Comparison of ENCODE assay signal across 1 cellular context in the genomic region with DNA sequence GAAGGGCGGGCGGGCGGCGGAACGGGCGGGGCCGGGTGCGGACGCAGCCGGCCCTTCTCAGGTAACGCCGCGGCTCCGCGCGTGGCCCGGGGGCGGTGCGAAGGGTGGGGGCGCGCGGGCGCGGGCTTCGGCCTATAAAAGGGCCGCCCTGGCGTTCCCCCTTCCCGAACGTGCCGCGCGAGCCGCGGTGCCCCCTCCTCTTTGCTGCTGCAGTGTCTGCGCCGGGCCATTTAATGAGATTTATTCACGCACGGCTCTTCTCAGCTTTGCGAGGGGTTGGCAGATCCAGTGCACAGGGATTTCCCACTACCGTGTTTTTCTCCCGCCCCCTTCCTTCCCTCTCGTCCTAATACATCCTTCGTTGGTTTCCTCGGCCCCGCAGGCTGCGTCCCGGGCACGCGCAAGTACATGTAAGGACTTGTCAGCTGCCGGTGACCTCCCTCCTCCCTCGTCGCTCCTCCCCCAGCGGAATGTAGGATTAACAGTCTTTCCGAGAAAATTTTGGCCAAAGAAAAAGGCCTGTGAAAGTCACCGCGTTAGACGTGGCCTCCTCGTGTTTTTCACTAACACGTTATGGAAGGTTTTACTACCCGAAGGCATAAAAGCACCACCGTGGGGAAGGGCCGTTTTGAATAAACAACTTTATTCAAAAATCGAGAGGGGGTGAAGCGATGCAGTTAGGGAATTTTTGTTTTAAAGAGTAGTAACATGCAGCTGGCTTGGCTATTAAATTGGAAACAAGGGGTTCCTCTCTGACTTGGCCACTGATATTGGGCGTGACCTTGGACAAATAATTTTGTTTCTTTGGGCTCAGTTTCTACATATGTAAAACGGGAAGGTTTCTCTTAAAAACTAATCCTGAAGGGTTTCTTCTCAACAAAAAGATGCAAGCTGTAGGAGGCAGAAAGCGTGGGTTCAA.
TF ChIP-seq lines count a peak whose summit lies in the region.

No MANE protein-coding gene starts in this region.

TF ChIP-seq in GM12878, 131 proteins besides CTCF, POLR2A, EP300 and RAD21 (continued from another document and continues in another):
- TF ChIP-seq, protein P1, sequence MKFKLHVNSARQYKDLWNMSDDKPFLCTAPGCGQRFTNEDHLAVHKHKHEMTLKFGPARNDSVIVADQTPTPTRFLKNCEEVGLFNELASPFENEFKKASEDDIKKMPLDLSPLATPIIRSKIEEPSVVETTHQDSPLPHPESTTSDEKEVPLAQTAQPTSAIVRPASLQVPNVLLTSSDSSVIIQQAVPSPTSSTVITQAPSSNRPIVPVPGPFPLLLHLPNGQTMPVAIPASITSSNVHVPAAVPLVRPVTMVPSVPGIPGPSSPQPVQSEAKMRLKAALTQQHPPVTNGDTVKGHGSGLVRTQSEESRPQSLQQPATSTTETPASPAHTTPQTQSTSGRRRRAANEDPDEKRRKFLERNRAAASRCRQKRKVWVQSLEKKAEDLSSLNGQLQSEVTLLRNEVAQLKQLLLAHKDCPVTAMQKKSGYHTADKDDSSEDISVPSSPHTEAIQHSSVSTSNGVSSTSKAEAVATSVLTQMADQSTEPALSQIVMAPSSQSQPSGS (IDR thresholded peaks at IDR 0.05; ENCODE audit: low read length), result 0 out of 2 replicates have a peak, but pooled peaks have one; percentile 29
- TF ChIP-seq TAF1 (IDR thresholded peaks at IDR 0.05; ENCODE audit: borderline replicate concordance, low read depth, low read length) (no peak; the same call in 1 of the 2 replicates), POLR2AphosphoS2 (IDR thresholded peaks at IDR 0.05; ENCODE audit: low read depth, low read length) (peak; percentile 88; the same call in 1 of the 2 replicates), SMARCA5 (IDR thresholded peaks at IDR 0.05) (0 out of 2 replicates have a peak, but pooled peaks have one; percentile 9), CREM (IDR thresholded peaks at IDR 0.05; ENCODE audit: low read depth) (no peak; the same call in 1 of the 2 replicates), EED (IDR thresholded peaks at IDR 0.05; ENCODE audit: low read depth) (peak; percentile 63; the same call in 1 of the 2 replicates), IRF4 (IDR thresholded peaks at IDR 0.05; ENCODE audit: low read depth, low read length) (no peak), PAX5 (IDR thresholded peaks at IDR 0.05; ENCODE audit: borderline replicate concordance, low read depth, low read length) (0 out of 2 replicates have a peak, but pooled peaks have one; percentile 50), LARP7 (IDR thresholded peaks at IDR 0.05) (no peak), BHLHE40 (IDR thresholded peaks at IDR 0.05; ENCODE audit: borderline replicate concordance in 1 of 2, low read depth in 2 of 2, low read length in 1 of 2) (peak; percentile 87 to 98), ASH2L (IDR thresholded peaks at IDR 0.05; ENCODE audit: borderline replicate concordance, low read depth) (0 out of 2 replicates have a peak, but pooled peaks have one; percentile 9), FOS (IDR thresholded peaks at IDR 0.05; ENCODE audit: borderline replicate concordance, extremely low read depth, insufficient read length) (no peak), HCFC1 (IDR thresholded peaks at IDR 0.05; ENCODE audit: low read length) (no peak), KLF5 (IDR thresholded peaks at IDR 0.05; ENCODE audit: partially characterized antibody) (no peak), NRF1 (conservative IDR thresholded peaks at IDR 0.05; ENCODE audit: low read depth, low read length) (0 out of 2 replicates have a peak, but pooled peaks have one; percentile 32), RAD51 (IDR thresholded peaks at IDR 0.05) (peak; percentile 57; the same call in 1 of the 2 replicates), TCF3 (IDR thresholded peaks at IDR 0.05; ENCODE audit: borderline replicate concordance, insufficient read depth, low read depth, low read length) (peak; percentile 70; the same call in 1 of the 2 replicates), POU2F2 (IDR thresholded peaks at IDR 0.05; ENCODE audit: borderline replicate concordance, low read depth, low read length) (peak; percentile 78; the same call in 2 of the 3 replicates), TBL1XR1 (IDR thresholded peaks at IDR 0.05; ENCODE audit: low read depth, low read length) (no peak; the same call in 1 of the 2 replicates), ZNF384 (IDR thresholded peaks at IDR 0.05; ENCODE audit: borderline replicate concordance, low read depth, low read length) (no peak), SUZ12 (IDR thresholded peaks at IDR 0.05; ENCODE audit: unreplicated experiment) (no peak), POLR2AphosphoS5 (IDR thresholded peaks at IDR 0.05; ENCODE audit: low read length) (peak; percentile 97), ZNF274 (IDR thresholded peaks at IDR 0.05; ENCODE audit: insufficient read depth, insufficient read length) (no peak), CHD2 (IDR thresholded peaks at IDR 0.05; ENCODE audit: borderline replicate concordance, low read depth, low read length) (no peak), ZZZ3 (IDR thresholded peaks at IDR 0.05; ENCODE audit: control insufficient read depth, insufficient read length, low read depth) (no peak), STAT3 (IDR thresholded peaks at IDR 0.05; ENCODE audit: low read depth, low read length) (no peak), RCOR1 (conservative IDR thresholded peaks at IDR 0.05; ENCODE audit: low read depth, low read length) (no peak), ZNF24 (IDR thresholded peaks at IDR 0.05) (no peak)
- TF ChIP-seq, protein P2, sequence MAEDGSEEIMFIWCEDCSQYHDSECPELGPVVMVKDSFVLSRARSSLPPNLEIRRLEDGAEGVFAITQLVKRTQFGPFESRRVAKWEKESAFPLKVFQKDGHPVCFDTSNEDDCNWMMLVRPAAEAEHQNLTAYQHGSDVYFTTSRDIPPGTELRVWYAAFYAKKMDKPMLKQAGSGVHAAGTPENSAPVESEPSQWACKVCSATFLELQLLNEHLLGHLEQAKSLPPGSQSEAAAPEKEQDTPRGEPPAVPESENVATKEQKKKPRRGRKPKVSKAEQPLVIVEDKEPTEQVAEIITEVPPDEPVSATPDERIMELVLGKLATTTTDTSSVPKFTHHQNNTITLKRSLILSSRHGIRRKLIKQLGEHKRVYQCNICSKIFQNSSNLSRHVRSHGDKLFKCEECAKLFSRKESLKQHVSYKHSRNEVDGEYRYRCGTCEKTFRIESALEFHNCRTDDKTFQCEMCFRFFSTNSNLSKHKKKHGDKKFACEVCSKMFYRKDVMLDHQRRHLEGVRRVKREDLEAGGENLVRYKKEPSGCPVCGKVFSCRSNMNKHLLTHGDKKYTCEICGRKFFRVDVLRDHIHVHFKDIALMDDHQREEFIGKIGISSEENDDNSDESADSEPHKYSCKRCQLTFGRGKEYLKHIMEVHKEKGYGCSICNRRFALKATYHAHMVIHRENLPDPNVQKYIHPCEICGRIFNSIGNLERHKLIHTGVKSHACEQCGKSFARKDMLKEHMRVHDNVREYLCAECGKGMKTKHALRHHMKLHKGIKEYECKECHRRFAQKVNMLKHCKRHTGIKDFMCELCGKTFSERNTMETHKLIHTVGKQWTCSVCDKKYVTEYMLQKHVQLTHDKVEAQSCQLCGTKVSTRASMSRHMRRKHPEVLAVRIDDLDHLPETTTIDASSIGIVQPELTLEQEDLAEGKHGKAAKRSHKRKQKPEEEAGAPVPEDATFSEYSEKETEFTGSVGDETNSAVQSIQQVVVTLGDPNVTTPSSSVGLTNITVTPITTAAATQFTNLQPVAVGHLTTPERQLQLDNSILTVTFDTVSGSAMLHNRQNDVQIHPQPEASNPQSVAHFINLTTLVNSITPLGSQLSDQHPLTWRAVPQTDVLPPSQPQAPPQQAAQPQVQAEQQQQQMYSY (CRISPR knock-in tag; IDR thresholded peaks at IDR 0.05), result no peak
- TF ChIP-seq, protein P3, sequence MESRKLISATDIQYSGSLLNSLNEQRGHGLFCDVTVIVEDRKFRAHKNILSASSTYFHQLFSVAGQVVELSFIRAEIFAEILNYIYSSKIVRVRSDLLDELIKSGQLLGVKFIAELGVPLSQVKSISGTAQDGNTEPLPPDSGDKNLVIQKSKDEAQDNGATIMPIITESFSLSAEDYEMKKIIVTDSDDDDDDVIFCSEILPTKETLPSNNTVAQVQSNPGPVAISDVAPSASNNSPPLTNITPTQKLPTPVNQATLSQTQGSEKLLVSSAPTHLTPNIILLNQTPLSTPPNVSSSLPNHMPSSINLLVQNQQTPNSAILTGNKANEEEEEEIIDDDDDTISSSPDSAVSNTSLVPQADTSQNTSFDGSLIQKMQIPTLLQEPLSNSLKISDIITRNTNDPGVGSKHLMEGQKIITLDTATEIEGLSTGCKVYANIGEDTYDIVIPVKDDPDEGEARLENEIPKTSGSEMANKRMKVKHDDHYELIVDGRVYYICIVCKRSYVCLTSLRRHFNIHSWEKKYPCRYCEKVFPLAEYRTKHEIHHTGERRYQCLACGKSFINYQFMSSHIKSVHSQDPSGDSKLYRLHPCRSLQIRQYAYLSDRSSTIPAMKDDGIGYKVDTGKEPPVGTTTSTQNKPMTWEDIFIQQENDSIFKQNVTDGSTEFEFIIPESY (IDR thresholded peaks at IDR 0.05), result no peak
- TF ChIP-seq, protein P4, sequence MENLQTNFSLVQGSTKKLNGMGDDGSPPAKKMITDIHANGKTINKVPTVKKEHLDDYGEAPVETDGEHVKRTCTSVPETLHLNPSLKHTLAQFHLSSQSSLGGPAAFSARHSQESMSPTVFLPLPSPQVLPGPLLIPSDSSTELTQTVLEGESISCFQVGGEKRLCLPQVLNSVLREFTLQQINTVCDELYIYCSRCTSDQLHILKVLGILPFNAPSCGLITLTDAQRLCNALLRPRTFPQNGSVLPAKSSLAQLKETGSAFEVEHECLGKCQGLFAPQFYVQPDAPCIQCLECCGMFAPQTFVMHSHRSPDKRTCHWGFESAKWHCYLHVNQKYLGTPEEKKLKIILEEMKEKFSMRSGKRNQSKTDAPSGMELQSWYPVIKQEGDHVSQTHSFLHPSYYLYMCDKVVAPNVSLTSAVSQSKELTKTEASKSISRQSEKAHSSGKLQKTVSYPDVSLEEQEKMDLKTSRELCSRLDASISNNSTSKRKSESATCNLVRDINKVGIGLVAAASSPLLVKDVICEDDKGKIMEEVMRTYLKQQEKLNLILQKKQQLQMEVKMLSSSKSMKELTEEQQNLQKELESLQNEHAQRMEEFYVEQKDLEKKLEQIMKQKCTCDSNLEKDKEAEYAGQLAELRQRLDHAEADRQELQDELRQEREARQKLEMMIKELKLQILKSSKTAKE (IDR thresholded peaks at IDR 0.05; ENCODE audit: low read depth, poor library complexity, severe bottlenecking), result peak; percentile 88
- TF ChIP-seq, protein P5, sequence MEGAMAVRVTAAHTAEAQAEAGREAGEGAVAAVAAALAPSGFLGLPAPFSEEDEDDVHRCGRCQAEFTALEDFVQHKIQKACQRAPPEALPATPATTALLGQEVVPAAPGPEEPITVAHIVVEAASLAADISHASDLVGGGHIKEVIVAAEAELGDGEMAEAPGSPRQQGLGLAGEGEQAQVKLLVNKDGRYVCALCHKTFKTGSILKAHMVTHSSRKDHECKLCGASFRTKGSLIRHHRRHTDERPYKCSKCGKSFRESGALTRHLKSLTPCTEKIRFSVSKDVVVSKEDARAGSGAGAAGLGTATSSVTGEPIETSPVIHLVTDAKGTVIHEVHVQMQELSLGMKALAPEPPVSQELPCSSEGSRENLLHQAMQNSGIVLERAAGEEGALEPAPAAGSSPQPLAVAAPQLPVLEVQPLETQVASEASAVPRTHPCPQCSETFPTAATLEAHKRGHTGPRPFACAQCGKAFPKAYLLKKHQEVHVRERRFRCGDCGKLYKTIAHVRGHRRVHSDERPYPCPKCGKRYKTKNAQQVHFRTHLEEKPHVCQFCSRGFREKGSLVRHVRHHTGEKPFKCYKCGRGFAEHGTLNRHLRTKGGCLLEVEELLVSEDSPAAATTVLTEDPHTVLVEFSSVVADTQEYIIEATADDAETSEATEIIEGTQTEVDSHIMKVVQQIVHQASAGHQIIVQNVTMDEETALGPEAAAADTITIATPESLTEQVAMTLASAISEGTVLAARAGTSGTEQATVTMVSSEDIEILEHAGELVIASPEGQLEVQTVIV (IDR thresholded peaks at IDR 0.05; ENCODE audit: borderline replicate concordance, partially characterized antibody), result no peak
- TF ChIP-seq, protein P6, sequence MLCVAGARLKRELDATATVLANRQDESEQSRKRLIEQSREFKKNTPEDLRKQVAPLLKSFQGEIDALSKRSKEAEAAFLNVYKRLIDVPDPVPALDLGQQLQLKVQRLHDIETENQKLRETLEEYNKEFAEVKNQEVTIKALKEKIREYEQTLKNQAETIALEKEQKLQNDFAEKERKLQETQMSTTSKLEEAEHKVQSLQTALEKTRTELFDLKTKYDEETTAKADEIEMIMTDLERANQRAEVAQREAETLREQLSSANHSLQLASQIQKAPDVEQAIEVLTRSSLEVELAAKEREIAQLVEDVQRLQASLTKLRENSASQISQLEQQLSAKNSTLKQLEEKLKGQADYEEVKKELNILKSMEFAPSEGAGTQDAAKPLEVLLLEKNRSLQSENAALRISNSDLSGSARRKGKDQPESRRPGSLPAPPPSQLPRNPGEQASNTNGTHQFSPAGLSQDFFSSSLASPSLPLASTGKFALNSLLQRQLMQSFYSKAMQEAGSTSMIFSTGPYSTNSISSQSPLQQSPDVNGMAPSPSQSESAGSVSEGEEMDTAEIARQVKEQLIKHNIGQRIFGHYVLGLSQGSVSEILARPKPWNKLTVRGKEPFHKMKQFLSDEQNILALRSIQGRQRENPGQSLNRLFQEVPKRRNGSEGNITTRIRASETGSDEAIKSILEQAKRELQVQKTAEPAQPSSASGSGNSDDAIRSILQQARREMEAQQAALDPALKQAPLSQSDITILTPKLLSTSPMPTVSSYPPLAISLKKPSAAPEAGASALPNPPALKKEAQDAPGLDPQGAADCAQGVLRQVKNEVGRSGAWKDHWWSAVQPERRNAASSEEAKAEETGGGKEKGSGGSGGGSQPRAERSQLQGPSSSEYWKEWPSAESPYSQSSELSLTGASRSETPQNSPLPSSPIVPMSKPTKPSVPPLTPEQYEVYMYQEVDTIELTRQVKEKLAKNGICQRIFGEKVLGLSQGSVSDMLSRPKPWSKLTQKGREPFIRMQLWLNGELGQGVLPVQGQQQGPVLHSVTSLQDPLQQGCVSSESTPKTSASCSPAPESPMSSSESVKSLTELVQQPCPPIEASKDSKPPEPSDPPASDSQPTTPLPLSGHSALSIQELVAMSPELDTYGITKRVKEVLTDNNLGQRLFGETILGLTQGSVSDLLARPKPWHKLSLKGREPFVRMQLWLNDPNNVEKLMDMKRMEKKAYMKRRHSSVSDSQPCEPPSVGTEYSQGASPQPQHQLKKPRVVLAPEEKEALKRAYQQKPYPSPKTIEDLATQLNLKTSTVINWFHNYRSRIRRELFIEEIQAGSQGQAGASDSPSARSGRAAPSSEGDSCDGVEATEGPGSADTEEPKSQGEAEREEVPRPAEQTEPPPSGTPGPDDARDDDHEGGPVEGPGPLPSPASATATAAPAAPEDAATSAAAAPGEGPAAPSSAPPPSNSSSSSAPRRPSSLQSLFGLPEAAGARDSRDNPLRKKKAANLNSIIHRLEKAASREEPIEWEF (IDR thresholded peaks at IDR 0.05; ENCODE audit: insufficient replicate concordance, low read depth, low read length), result no peak
- TF ChIP-seq, protein P7, sequence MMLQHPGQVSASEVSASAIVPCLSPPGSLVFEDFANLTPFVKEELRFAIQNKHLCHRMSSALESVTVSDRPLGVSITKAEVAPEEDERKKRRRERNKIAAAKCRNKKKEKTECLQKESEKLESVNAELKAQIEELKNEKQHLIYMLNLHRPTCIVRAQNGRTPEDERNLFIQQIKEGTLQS (IDR thresholded peaks at IDR 0.05; ENCODE audit: borderline replicate concordance, extremely low read depth, low read depth, low read length), result no peak
